32 cellular contexts compared by ENCODE assay signal in the genomic region with DNA sequence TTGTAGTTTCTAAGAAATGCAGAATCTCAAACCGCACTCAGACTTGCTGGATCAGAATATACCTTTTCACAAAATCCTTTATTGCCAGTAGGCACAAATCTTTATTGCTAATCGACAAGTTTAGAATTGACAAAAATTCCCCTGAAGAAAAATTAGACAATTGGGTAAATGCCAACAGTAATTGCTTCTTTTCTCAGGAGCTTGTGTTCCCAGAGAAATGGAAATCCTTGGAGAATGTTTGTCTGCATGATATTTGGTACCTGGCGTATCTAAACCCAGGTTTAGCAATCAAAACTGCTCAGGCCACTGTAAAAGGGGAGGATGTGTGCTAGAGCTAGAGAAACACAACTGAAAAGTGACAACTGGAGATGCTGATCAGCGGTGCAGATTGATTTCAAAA. TPM values are rescaled to one million over a fixed set of nuclear protein-coding genes. Genes with fewer than 3 reads are reported as not detected.
"Had no signal": no experiment of that assay in that cellular context is flagged by ENCODE, and none has a peak within 500 bp of the region (broad histone marks: within the 10 kb centered on the region; RNA-seq: fewer than 3 reads in every experiment).

A gene with protein sequence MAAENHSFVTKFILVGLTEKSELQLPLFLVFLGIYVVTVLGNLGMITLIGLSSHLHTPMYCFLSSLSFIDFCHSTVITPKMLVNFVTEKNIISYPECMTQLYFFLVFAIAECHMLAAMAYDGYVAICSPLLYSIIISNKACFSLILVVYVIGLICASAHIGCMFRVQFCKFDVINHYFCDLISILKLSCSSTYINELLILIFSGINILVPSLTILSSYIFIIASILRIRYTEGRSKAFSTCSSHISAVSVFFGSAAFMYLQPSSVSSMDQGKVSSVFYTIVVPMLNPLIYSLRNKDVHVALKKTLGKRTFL (plus strand): TSS at position 301 of the 400 bp plus-strand sequence. CDS start 8,556 bp downstream, outside the sequence.

- H3K27me3 Mint-ChIP-seq: stimulated activated memory B cell treated with anti-CD40 and anti-IgM and Interleukin-4, amounts not matched to agents 10 μg/mL and 1 μg/mL and 100 μg/mL, for 72 hours; stimulated activated naive CD8-positive, alpha-beta T cell treated with anti-CD3 and anti-CD28 coated beads, Interleukin-15, amount 100 ng/mL, for 72 hours had no signal

- DNase-seq: stimulated activated CD4-positive, alpha-beta T cell treated with anti-CD3 and anti-CD28 coated beads, Interleukin-2, amount 100 ng/mL, for 48 hours; stimulated activated CD4-positive, alpha-beta T cell treated with anti-CD3 and anti-CD28 coated beads, Interleukin-4, amount 100 ng/mL, for 1 hour; stimulated activated CD4-positive, alpha-beta T cell treated with anti-CD3 and anti-CD28 coated beads, Interleukin-4, amount 100 ng/mL, for 24 hours; stimulated activated CD4-positive, alpha-beta T cell treated with anti-CD3 and anti-CD28 coated beads, Interleukin-4, amount 100 ng/mL, for 4 hours; stimulated activated CD8-positive, alpha-beta memory T cell treated with anti-CD3 and anti-CD28 coated beads, Interleukin-4, amount 100 ng/mL, for 48 hours; stimulated activated naive B cell treated with anti-CD40 and anti-IgM and Interleukin-4, amounts not matched to agents 10 μg/mL and 1 μg/mL and 100 μg/mL, for 72 hours; stimulated activated naive CD4-positive, alpha-beta T cell; stimulated activated naive CD4-positive, alpha-beta T cell treated with Interleukin-2 at 50 U/mL for 16 hours; stimulated activated naive CD8-positive, alpha-beta T cell treated with anti-CD3 and anti-CD28 coated beads, Interleukin-15, amount 100 ng/mL, for 72 hours; stimulated activated naive CD8-positive, alpha-beta T cell treated with anti-CD3 and anti-CD28 coated beads, Interleukin-15, Interleukin-2, amounts not matched to agents 100 U/mL and 50 U/mL, for 24 hours; stomach; substantia nigra; testis; thyroid gland; tibial artery; transverse colon; trophoblast cell; upper lobe of left lung; upper lobe of right lung; uterus had no signal

- H3K4me3 ChIP-seq: stomach, suprapubic skin, testis, thoracic aorta, thyroid gland, tibial artery, tibial nerve, transverse colon, upper lobe of left lung, upper lobe of right lung, uterus, vagina had no signal

- H3K36me3 ChIP-seq: stomach, suprapubic skin, thoracic aorta, thyroid gland, tibial artery, tibial nerve, transverse colon, upper lobe of left lung, upper lobe of right lung, uterus, vagina had no signal

- H3K27ac Mint-ChIP-seq: stimulated activated effector memory CD8-positive, alpha-beta T cell treated with anti-CD3 and anti-CD28 coated beads, Interleukin-12 subunit alpha, Interleukin-12 subunit beta, amount 100 ng/mL, for 72 hours; stimulated activated memory B cell treated with anti-CD40 and anti-IgM and Interleukin-4, amounts not matched to agents 10 μg/mL and 1 μg/mL and 100 μg/mL, for 72 hours; stimulated activated naive B cell treated with anti-CD40 and anti-IgM and Interleukin-4, amounts not matched to agents 10 μg/mL and 1 μg/mL and 100 μg/mL, for 72 hours; stimulated activated naive CD8-positive, alpha-beta T cell treated with anti-CD3 and anti-CD28 coated beads, Interleukin-15, amount 100 ng/mL, for 72 hours; stimulated activated naive CD8-positive, alpha-beta T cell treated with anti-CD3 and anti-CD28 coated beads, Interleukin-15, Interleukin-2, amounts not matched to agents 100 ng/mL and 50 ng/mL, for 24 hours; type B pancreatic cell had no signal

- H3K27ac ChIP-seq: stomach, suprapubic skin, testis, thoracic aorta, thyroid gland, tibial artery, tibial nerve, transverse colon, upper lobe of left lung, upper lobe of right lung, uterus, vagina had no signal

- FAIRE-seq: urothelium cell line had no signal

- H3K36me3 Mint-ChIP-seq: stimulated activated effector memory CD8-positive, alpha-beta T cell treated with anti-CD3 and anti-CD28 coated beads, Interleukin-12 subunit alpha, Interleukin-12 subunit beta, amount 100 ng/mL, for 72 hours; stimulated activated memory B cell treated with anti-CD40 and anti-IgM and Interleukin-4, amounts not matched to agents 10 μg/mL and 1 μg/mL and 100 μg/mL, for 72 hours; stimulated activated naive B cell treated with anti-CD40 and anti-IgM and Interleukin-4, amounts not matched to agents 10 μg/mL and 1 μg/mL and 100 μg/mL, for 72 hours; type B pancreatic cell had no signal

- H3K9me3 ChIP-seq: stomach, suprapubic skin, testis, thoracic aorta, thyroid gland, tibial artery, tibial nerve, transverse colon, upper lobe of left lung, upper lobe of right lung, uterus, vagina had no signal

- H3K9me3 Mint-ChIP-seq: stimulated activated effector memory CD8-positive, alpha-beta T cell treated with anti-CD3 and anti-CD28 coated beads, Interleukin-12 subunit alpha, Interleukin-12 subunit beta, amount 100 ng/mL, for 72 hours; stimulated activated memory B cell treated with anti-CD40 and anti-IgM and Interleukin-4, amounts not matched to agents 10 μg/mL and 1 μg/mL and 100 μg/mL, for 72 hours; stimulated activated naive B cell treated with anti-CD40 and anti-IgM and Interleukin-4, amounts not matched to agents 10 μg/mL and 1 μg/mL and 100 μg/mL, for 72 hours; stimulated activated naive CD8-positive, alpha-beta T cell treated with anti-CD3 and anti-CD28 coated beads, Interleukin-15, amount 100 ng/mL, for 72 hours; stimulated activated naive CD8-positive, alpha-beta T cell treated with anti-CD3 and anti-CD28 coated beads, Interleukin-15, Interleukin-2, amounts not matched to agents 100 ng/mL and 50 ng/mL, for 24 hours; type B pancreatic cell had no signal

- H3K4me1 ChIP-seq: stomach, suprapubic skin, testis, thyroid gland, tibial artery, tibial nerve, transverse colon, upper lobe of left lung, upper lobe of right lung, uterus, vagina had no signal

- H3K27me3 ChIP-seq: stomach, suprapubic skin, testis, thyroid gland, tibial artery, tibial nerve, transverse colon, upper lobe of left lung, upper lobe of right lung, uterus, vagina had no signal

- ATAC-seq: stimulated activated effector memory CD8-positive, alpha-beta T cell treated with anti-CD3 and anti-CD28 coated beads, Interleukin-12 subunit alpha, Interleukin-12 subunit beta, amount 100 ng/mL, for 72 hours; stimulated activated memory B cell treated with anti-CD40 and anti-IgM and Interleukin-4, amounts not matched to agents 10 μg/mL and 1 μg/mL and 100 μg/mL, for 72 hours; stimulated activated naive B cell treated with anti-CD40 and anti-IgM and Interleukin-4, amounts not matched to agents 10 μg/mL and 1 μg/mL and 100 μg/mL, for 72 hours; stimulated activated naive CD8-positive, alpha-beta T cell treated with anti-CD3 and anti-CD28 coated beads, Interleukin-15, amount 100 ng/mL, for 72 hours; stimulated activated naive CD8-positive, alpha-beta T cell treated with anti-CD3 and anti-CD28 coated beads, Interleukin-15, Interleukin-2, amounts not matched to agents 100 U/mL and 50 U/mL, for 24 hours; upper lobe of right lung had no signal

- H3K4me1 Mint-ChIP-seq: stimulated activated effector memory CD8-positive, alpha-beta T cell treated with anti-CD3 and anti-CD28 coated beads, Interleukin-12 subunit alpha, Interleukin-12 subunit beta, amount 100 ng/mL, for 72 hours; stimulated activated memory B cell treated with anti-CD40 and anti-IgM and Interleukin-4, amounts not matched to agents 10 μg/mL and 1 μg/mL and 100 μg/mL, for 72 hours; stimulated activated naive B cell treated with anti-CD40 and anti-IgM and Interleukin-4, amounts not matched to agents 10 μg/mL and 1 μg/mL and 100 μg/mL, for 72 hours; stimulated activated naive CD8-positive, alpha-beta T cell treated with anti-CD3 and anti-CD28 coated beads, Interleukin-15, amount 100 ng/mL, for 72 hours had no signal

- H3K4me3 Mint-ChIP-seq: stimulated activated effector memory CD8-positive, alpha-beta T cell treated with anti-CD3 and anti-CD28 coated beads, Interleukin-12 subunit alpha, Interleukin-12 subunit beta, amount 100 ng/mL, for 72 hours; stimulated activated memory B cell treated with anti-CD40 and anti-IgM and Interleukin-4, amounts not matched to agents 10 μg/mL and 1 μg/mL and 100 μg/mL, for 72 hours; stimulated activated naive B cell treated with anti-CD40 and anti-IgM and Interleukin-4, amounts not matched to agents 10 μg/mL and 1 μg/mL and 100 μg/mL, for 72 hours; stimulated activated naive CD8-positive, alpha-beta T cell treated with anti-CD3 and anti-CD28 coated beads, Interleukin-15, amount 100 ng/mL, for 72 hours; stimulated activated naive CD8-positive, alpha-beta T cell treated with anti-CD3 and anti-CD28 coated beads, Interleukin-15, Interleukin-2, amounts not matched to agents 100 ng/mL and 50 ng/mL, for 24 hours; type B pancreatic cell had no signal

RNA-seq across cellular contexts. Expression of the gene that starts here (rescaled TPM):
- total RNA-seq: stomach, suprapubic skin, temporal lobe, thoracic aorta, thyroid gland, tibial nerve, ureter, urinary bladder, uterus, vagina had no signal
- polyA plus RNA-seq: stomach, urinary bladder had no signal
